9 cellular contexts compared by ENCODE assay signal in the genomic region with DNA sequence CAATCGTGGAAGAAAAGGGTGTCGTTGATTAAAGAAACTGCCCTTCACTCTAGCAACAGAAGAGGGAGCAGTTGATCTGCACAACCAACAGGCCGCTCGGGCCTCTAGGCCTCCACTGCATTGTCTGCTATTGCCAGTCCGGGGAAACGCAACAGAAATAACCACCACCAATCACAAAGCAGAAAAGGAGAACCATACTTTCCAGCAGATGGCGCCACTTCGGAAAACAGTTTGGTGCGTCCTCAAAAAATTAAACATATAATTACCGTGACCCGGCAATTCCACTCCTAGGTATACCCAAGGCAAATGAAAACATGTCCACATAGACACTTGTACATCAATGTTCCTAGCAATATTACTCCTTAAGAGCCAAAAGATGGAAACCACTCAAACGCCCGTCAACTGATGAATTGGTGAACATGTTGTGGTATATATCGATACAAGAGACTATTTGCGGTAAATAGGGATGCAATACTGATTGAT.
DNase-seq lines count a peak whose midpoint lies in the region; ATAC-seq, FAIRE-seq and TF ChIP-seq lines count a peak whose summit lies in the region.
"Had no signal": no experiment of that assay in that cellular context is flagged by ENCODE, and none has a peak within 500 bp of the region (broad histone marks: within the 10 kb centered on the region; RNA-seq: fewer than 3 reads in every experiment).

No MANE protein-coding gene starts in this region.

- H3K9me3 Mint-ChIP-seq in activated naive CD8-positive, alpha-beta T cell treated with anti-CD3 and anti-CD28 coated beads, Interleukin-2, amount 50 U/mL, for 24 hours = no peaks in the 10 kb centered on the region
- H3K9me3 Mint-ChIP-seq: activated B cell treated with CpG ODN at 0.5 μM for 24 hours had no signal

- no peaks in the 10 kb centered on the region for H3K36me3 Mint-ChIP-seq in activated naive CD8-positive, alpha-beta T cell treated with anti-CD3 and anti-CD28 coated beads, Interleukin-2, amount 50 U/mL, for 24 hours (ENCODE audit: low read depth)

- no peak overlapping the region for H3K4me3 Mint-ChIP-seq in activated naive CD8-positive, alpha-beta T cell treated with anti-CD3 and anti-CD28 coated beads, Interleukin-2, amount 50 U/mL, for 24 hours
- H3K4me3 Mint-ChIP-seq: activated B cell treated with CpG ODN at 0.5 μM for 24 hours had no signal

- H3K27ac ChIP-seq in heart left ventricle = no peak overlapping the region
- H3K27ac ChIP-seq in prostate gland = no peak overlapping the region

- peak; percentile 57 for TF ChIP-seq CTCF in D721Med (IDR thresholded peaks at IDR 0.05; ENCODE audit: insufficient read depth, missing control alignments)
- TF ChIP-seq CTCF in heart left ventricle (IDR thresholded peaks at IDR 0.05) = peak; percentile 56 to 89 (median 80)
- TF ChIP-seq CTCF in prostate gland (IDR thresholded peaks at IDR 0.05) = peak; percentile 16 to 82 (median 72)

- ATAC-seq in activated naive CD8-positive, alpha-beta T cell treated with anti-CD3 and anti-CD28 coated beads, Interleukin-2, amount 50 U/mL, for 24 hours = peak; percentile 59
- ATAC-seq in heart left ventricle (peak; percentile 80 to 95 (median 92)), HG03469 (IDR thresholded peaks at IDR 0.05; ENCODE audit: unreplicated experiment) (no peak)

- H3K36me3 ChIP-seq in H7 (replicated peaks; ENCODE audit: control insufficient read depth, insufficient read depth, low read length) (no peaks in the 10 kb centered on the region), heart left ventricle (no peaks in the 10 kb centered on the region), prostate gland (no peaks in the 10 kb centered on the region)

- H3K4me1 ChIP-seq in heart left ventricle (no peaks in the 10 kb centered on the region), prostate gland (replicated peaks) (no peaks in the 10 kb centered on the region)

- TF ChIP-seq POLR2A in heart left ventricle (IDR thresholded peaks at IDR 0.05) (no peak), prostate gland (IDR thresholded peaks at IDR 0.05) (no peak)

- WGBS in heart left ventricle, 4 donors = 38 to 45% (median 39%) methylated on average over 15 of the region's 15 CpGs
- 64% methylated on average over 15 of the region's 15 CpGs for WGBS in prostate gland

- intact Hi-C loops in heart left ventricle (cut with DNase I) (loop anchor here (1.0 to 10.0 kb wide), 13 partner anchors 49 to 407 kb away; no protein-coding TSS in a partner anchor), prostate gland (cut with DNase I) (no loop called here)

- H3K27me3 ChIP-seq in H7 (ENCODE audit: control insufficient read depth, insufficient read depth, low read length) = no peaks in the 10 kb centered on the region
- peaks cover 0 to 3% (median 0%) of the 10 kb centered on the region in 9 donors for H3K27me3 ChIP-seq in heart left ventricle
- no peaks in the 10 kb centered on the region for H3K27me3 ChIP-seq in prostate gland (replicated peaks; ENCODE audit: insufficient read depth)

- no peaks in the 10 kb centered on the region for H3K9me3 ChIP-seq in heart left ventricle
- H3K9me3 ChIP-seq in prostate gland = no peaks in the 10 kb centered on the region

- H3K4me1 Mint-ChIP-seq in activated naive CD8-positive, alpha-beta T cell treated with anti-CD3 and anti-CD28 coated beads, Interleukin-2, amount 50 U/mL, for 24 hours = no peaks in the 10 kb centered on the region
- H3K4me1 Mint-ChIP-seq: activated B cell treated with CpG ODN at 0.5 μM for 24 hours had no signal

- peaks cover 10% of the 10 kb centered on the region for H3K27me3 Mint-ChIP-seq in activated naive CD8-positive, alpha-beta T cell treated with anti-CD3 and anti-CD28 coated beads, Interleukin-2, amount 50 U/mL, for 24 hours

- H3K4me3 ChIP-seq in H7 (ENCODE audit: insufficient read depth, low read depth, low read length) = no peak overlapping the region
- no peak overlapping the region for H3K4me3 ChIP-seq in heart left ventricle
- no peak overlapping the region for H3K4me3 ChIP-seq in prostate gland

- FAIRE-seq in D721Med (lab: Jason Lieb, UNC) = peak; percentile 86

- no peak overlapping the region for H3K27ac Mint-ChIP-seq in activated naive CD8-positive, alpha-beta T cell treated with anti-CD3 and anti-CD28 coated beads, Interleukin-2, amount 50 U/mL, for 24 hours
- H3K27ac Mint-ChIP-seq: activated B cell treated with CpG ODN at 0.5 μM for 24 hours had no signal

- no peak for DNase-seq in D721Med (ENCODE audit: insufficient read length, low spot score)
- DNase-seq in H7 = peak; percentile 84
- peak; percentile 81 for DNase-seq in NCI-H524 treated with DMSO at 0.1 percent for 48 hours (lab: John Stamatoyannopoulos, UW)
- DNase-seq in activated naive CD8-positive, alpha-beta T cell treated with anti-CD3 and anti-CD28 coated beads, Interleukin-2, amount 50 U/mL, for 24 hours = peak; percentile 36
- DNase-seq in heart left ventricle = peak; percentile 55 to 73 (median 71)
- DNase-seq in prostate gland (ENCODE audit: low spot score) = peak; percentile 57
- no peak for DNase-seq in ureter (ENCODE audit: low spot score)
- DNase-seq: activated B cell treated with CpG ODN at 0.5 μM for 24 hours had no signal

Comparison
In these comparisons a context has a peak if more than half of its experiments do, and no peak if none do; other contexts are left out.
1. DNase-seq: peak in H7 (single experiment), NCI-H524 treated with DMSO at 0.1 percent for 48 hours (single experiment), activated naive CD8-positive, alpha-beta T cell treated with anti-CD3 and anti-CD28 coated beads, Interleukin-2, amount 50 U/mL, for 24 hours (single experiment), heart left ventricle (5 of 5) and prostate gland (single experiment); none in D721Med (single experiment) and ureter (single experiment).
2. Peak in every context shown above with its lines, with median percentiles within 50 percentile points of each other: CTCF ChIP-seq.